In genomic region chr10:61835069-61835908, GRCh38 we compare ENCODE assay signal across 8 cellular contexts.
DNase-seq lines count a peak whose midpoint lies in the region; ATAC-seq and TF ChIP-seq lines count a peak whose summit lies in the region.

No MANE protein-coding gene starts in this region.

- TF ChIP-seq CTCF in GM10248 (IDR thresholded peaks at IDR 0.05; ENCODE audit: control extremely low read depth, extremely low read depth, low read depth, missing control alignments) (peak; percentile 15), KMS-11 (conservative IDR thresholded peaks at IDR 0.05; ENCODE audit: low read depth, low read length) (peak; percentile 54)

- peak overlapping the region; percentile 85 for H3K4me2 ChIP-seq in KMS-11

- H3K4me3 ChIP-seq in ACC112 (ENCODE audit: low read depth, low read length) (peak overlapping the region; percentile 61), KMS-11 (IDR thresholded peaks at IDR 0.05; ENCODE audit: insufficient read depth, low read depth, low read length) (no peak overlapping the region)

- no peaks in the 10 kb centered on the region for H3K79me2 ChIP-seq in ACC112 (ENCODE audit: control insufficient read depth, insufficient read depth, low read length, unreplicated experiment)
- H3K79me2 ChIP-seq in KMS-11 (ENCODE audit: insufficient read depth, low read depth), result no peaks in the 10 kb centered on the region

- H3K27ac ChIP-seq in ACC112 (ENCODE audit: low read depth, low read length), result peak overlapping the region; percentile 87
- peak overlapping the region; percentile 82 for H3K27ac ChIP-seq in KMS-11

- peak overlapping the region; percentile 61 for H3K9ac ChIP-seq in KMS-11

- peak overlapping the region; percentile 81 for H2AFZ ChIP-seq in ACC112 (ENCODE audit: low read length, unreplicated experiment)
- peak overlapping the region; percentile 72 for H2AFZ ChIP-seq in KMS-11 (ENCODE audit: low read depth)

- H3K4me1 ChIP-seq in ACC112 (ENCODE audit: control insufficient read depth, insufficient read depth, low read length, unreplicated experiment) (peaks cover 37% of the 10 kb centered on the region), KMS-11 (ENCODE audit: low read depth, poor library complexity, severe bottlenecking) (peaks cover 31% of the 10 kb centered on the region)

- H4K20me1 ChIP-seq in KMS-11 (ENCODE audit: insufficient read depth), result no peaks in the 10 kb centered on the region

- CTCF ChIA-PET in GM10248 (lab: Yijun Ruan, JAX), result interaction anchor here (1.1 to 2.4 kb wide), 3 partner anchors 10 to 84 kb away, joined by 3 to 21 read pairs (median 3); no protein-coding TSS in a partner anchor

- peak; percentile 70 for ATAC-seq in left lobe of liver
- ATAC-seq in HG03108 (IDR thresholded peaks at IDR 0.05; ENCODE audit: unreplicated experiment), result no peak
- ATAC-seq in HG02588 (IDR thresholded peaks at IDR 0.05; ENCODE audit: unreplicated experiment), result no peak

- POLR2A ChIA-PET in GM10248 (lab: Yijun Ruan, JAX), result no interaction called here

- no peak for DNase-seq in GM10248 (ENCODE audit: extremely low spot score)
- DNase-seq in astrocyte of the hippocampus (ENCODE audit: low read depth, low spot score), result peak; percentile 83
- no peak for DNase-seq in left lobe of liver (ENCODE audit: low spot score)
- DNase-seq in stimulated activated naive CD4-positive, alpha-beta T cell treated with Interleukin-2 at 50 U/mL for 16 hours (lab: John Stamatoyannopoulos, UW), result no peak

- no peaks in the 10 kb centered on the region for H3K27me3 ChIP-seq in ACC112 (ENCODE audit: insufficient read depth, low read length)
- no peaks in the 10 kb centered on the region for H3K27me3 ChIP-seq in KMS-11 (ENCODE audit: insufficient read depth, low read depth)

- H3K36me3 ChIP-seq in ACC112 (ENCODE audit: insufficient read depth, low read length) (no peaks in the 10 kb centered on the region), KMS-11 (ENCODE audit: insufficient read depth) (no peaks in the 10 kb centered on the region)
